1 cellular context compared by ENCODE assay signal in the genomic region with DNA sequence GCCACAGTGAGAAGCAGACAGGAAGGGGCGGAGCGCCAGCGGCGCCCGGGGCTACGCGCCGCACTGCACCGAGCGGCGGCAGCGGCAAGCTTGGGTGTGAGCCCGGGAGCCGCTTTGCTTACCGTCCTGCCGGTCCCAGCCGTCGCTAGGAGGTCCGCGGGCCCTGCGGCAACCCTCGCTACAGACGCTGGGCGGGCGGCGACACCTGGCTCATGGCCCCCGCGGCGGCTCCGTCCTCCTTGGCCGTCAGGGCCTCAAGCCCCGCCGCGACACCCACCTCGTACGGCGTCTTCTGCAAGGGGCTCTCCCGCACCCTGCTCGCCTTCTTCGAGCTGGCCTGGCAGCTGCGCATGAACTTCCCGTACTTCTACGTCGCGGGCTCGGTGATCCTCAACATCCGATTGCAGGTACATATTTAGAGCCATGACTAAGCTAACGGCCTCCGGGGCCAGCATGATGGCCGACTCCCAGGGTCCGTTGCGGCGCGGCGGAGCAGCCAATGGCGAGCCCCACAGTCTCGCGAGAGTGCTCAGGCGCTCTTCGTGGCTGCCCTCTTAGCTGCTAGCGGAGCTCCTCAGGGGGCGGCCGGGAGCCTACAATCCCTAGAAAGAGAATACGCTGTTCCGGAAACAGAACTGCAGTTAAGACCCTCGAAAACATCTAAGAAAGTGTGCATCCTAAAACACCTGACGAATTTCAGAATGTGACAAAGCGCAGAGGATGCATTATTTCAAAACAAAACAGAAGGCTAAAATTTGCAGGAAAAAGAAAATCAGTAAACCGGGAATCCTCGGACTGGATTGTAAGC.
TF ChIP-seq lines count a peak whose summit lies in the region.

A gene (plus strand): TSS at position 50 of the 808 bp plus-strand sequence. CDS start 163 bp downstream, at position 213.

TF ChIP-seq in HepG2, 621 proteins besides CTCF, POLR2A, EP300 and RAD21 (continued from another document and continues in another):
- TF ChIP-seq, protein P1, sequence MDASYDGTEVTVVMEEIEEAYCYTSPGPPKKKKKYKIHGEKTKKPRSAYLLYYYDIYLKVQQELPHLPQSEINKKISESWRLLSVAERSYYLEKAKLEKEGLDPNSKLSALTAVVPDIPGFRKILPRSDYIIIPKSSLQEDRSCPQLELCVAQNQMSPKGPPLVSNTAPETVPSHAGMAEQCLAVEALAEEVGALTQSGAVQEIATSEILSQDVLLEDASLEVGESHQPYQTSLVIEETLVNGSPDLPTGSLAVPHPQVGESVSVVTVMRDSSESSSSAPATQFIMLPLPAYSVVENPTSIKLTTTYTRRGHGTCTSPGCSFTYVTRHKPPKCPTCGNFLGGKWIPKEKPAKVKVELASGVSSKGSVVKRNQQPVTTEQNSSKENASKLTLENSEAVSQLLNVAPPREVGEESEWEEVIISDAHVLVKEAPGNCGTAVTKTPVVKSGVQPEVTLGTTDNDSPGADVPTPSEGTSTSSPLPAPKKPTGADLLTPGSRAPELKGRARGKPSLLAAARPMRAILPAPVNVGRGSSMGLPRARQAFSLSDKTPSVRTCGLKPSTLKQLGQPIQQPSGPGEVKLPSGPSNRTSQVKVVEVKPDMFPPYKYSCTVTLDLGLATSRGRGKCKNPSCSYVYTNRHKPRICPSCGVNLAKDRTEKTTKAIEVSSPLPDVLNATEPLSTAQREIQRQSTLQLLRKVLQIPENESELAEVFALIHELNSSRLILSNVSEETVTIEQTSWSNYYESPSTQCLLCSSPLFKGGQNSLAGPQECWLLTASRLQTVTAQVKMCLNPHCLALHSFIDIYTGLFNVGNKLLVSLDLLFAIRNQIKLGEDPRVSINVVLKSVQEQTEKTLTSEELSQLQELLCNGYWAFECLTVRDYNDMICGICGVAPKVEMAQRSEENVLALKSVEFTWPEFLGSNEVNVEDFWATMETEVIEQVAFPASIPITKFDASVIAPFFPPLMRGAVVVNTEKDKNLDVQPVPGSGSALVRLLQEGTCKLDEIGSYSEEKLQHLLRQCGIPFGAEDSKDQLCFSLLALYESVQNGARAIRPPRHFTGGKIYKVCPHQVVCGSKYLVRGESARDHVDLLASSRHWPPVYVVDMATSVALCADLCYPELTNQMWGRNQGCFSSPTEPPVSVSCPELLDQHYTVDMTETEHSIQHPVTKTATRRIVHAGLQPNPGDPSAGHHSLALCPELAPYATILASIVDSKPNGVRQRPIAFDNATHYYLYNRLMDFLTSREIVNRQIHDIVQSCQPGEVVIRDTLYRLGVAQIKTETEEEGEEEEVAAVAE (CRISPR knock-in tag; IDR thresholded peaks at IDR 0.05; ENCODE audit: borderline replicate concordance), result peak; percentile 42
- TF ChIP-seq, protein P2, sequence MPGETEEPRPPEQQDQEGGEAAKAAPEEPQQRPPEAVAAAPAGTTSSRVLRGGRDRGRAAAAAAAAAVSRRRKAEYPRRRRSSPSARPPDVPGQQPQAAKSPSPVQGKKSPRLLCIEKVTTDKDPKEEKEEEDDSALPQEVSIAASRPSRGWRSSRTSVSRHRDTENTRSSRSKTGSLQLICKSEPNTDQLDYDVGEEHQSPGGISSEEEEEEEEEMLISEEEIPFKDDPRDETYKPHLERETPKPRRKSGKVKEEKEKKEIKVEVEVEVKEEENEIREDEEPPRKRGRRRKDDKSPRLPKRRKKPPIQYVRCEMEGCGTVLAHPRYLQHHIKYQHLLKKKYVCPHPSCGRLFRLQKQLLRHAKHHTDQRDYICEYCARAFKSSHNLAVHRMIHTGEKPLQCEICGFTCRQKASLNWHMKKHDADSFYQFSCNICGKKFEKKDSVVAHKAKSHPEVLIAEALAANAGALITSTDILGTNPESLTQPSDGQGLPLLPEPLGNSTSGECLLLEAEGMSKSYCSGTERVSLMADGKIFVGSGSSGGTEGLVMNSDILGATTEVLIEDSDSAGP (CRISPR knock-in tag; IDR thresholded peaks at IDR 0.05; ENCODE audit: borderline replicate concordance), result peak; percentile 88
- TF ChIP-seq PAF1 (CRISPR knock-in tag; IDR thresholded peaks at IDR 0.05), result no peak
- TF ChIP-seq ZNF460 (CRISPR knock-in tag; IDR thresholded peaks at IDR 0.05; ENCODE audit: borderline replicate concordance), result no peak
- TF ChIP-seq ZMYM4 (CRISPR knock-in tag; IDR thresholded peaks at IDR 0.05), result peak; percentile 99
- TF ChIP-seq, protein P3, sequence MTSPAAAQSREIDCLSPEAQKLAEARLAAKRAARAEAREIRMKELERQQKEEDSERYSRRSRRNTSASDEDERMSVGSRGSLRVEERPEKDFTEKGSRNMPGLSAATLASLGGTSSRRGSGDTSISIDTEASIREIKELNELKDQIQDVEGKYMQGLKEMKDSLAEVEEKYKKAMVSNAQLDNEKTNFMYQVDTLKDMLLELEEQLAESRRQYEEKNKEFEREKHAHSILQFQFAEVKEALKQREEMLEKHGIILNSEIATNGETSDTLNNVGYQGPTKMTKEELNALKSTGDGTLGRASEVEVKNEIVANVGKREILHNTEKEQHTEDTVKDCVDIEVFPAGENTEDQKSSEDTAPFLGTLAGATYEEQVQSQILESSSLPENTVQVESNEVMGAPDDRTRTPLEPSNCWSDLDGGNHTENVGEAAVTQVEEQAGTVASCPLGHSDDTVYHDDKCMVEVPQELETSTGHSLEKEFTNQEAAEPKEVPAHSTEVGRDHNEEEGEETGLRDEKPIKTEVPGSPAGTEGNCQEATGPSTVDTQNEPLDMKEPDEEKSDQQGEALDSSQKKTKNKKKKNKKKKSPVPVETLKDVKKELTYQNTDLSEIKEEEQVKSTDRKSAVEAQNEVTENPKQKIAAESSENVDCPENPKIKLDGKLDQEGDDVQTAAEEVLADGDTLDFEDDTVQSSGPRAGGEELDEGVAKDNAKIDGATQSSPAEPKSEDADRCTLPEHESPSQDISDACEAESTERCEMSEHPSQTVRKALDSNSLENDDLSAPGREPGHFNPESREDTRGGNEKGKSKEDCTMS (CRISPR knock-in tag; conservative IDR thresholded peaks at IDR 0.05), result no peak
- no peak for TF ChIP-seq NR2F6 (IDR thresholded peaks at IDR 0.05)
- no peak for TF ChIP-seq NR2F6 (CRISPR knock-in tag; IDR thresholded peaks at IDR 0.05)
- TF ChIP-seq PHF8 (CRISPR knock-in tag; IDR thresholded peaks at IDR 0.05), result peak; percentile 99
- no peak for TF ChIP-seq HDAC6 (IDR thresholded peaks at IDR 0.05; ENCODE audit: low read depth, low read length)
- no peak; the same call in 1 of the 2 replicates for TF ChIP-seq ZNF703 (CRISPR knock-in tag; IDR thresholded peaks at IDR 0.05; ENCODE audit: borderline replicate concordance)
- peak; percentile 60; the same call in 1 of the 2 replicates for TF ChIP-seq GZF1 (CRISPR knock-in tag; IDR thresholded peaks at IDR 0.05)
- TF ChIP-seq, protein P4, sequence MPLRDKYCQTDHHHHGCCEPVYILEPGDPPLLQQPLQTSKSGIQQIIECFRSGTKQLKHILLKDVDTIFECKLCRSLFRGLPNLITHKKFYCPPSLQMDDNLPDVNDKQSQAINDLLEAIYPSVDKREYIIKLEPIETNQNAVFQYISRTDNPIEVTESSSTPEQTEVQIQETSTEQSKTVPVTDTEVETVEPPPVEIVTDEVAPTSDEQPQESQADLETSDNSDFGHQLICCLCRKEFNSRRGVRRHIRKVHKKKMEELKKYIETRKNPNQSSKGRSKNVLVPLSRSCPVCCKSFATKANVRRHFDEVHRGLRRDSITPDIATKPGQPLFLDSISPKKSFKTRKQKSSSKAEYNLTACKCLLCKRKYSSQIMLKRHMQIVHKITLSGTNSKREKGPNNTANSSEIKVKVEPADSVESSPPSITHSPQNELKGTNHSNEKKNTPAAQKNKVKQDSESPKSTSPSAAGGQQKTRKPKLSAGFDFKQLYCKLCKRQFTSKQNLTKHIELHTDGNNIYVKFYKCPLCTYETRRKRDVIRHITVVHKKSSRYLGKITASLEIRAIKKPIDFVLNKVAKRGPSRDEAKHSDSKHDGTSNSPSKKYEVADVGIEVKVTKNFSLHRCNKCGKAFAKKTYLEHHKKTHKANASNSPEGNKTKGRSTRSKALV (CRISPR knock-in tag; IDR thresholded peaks at IDR 0.05), result no peak
- TF ChIP-seq RORA (CRISPR knock-in tag; IDR thresholded peaks at IDR 0.05), result no peak
- TF ChIP-seq ZNF30 (CRISPR knock-in tag; IDR thresholded peaks at IDR 0.05), result 0 out of 2 replicates have a peak, but pooled peaks have one; percentile 32
- TF ChIP-seq, protein P5, sequence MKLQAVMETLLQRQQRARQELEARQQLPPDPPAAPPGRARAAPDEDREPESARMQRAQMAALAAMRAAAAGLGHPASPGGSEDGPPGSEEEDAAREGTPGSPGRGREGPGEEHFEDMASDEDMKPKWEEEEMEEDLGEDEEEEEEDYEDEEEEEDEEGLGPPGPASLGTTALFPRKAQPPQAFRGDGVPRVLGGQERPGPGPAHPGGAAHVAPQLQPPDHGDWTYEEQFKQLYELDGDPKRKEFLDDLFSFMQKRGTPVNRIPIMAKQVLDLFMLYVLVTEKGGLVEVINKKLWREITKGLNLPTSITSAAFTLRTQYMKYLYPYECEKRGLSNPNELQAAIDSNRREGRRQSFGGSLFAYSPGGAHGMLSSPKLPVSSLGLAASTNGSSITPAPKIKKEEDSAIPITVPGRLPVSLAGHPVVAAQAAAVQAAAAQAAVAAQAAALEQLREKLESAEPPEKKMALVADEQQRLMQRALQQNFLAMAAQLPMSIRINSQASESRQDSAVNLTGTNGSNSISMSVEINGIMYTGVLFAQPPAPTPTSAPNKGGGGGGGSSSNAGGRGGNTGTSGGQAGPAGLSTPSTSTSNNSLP (IDR thresholded peaks at IDR 0.05; ENCODE audit: low read depth, low read length), result no peak
- TF ChIP-seq, protein P6, sequence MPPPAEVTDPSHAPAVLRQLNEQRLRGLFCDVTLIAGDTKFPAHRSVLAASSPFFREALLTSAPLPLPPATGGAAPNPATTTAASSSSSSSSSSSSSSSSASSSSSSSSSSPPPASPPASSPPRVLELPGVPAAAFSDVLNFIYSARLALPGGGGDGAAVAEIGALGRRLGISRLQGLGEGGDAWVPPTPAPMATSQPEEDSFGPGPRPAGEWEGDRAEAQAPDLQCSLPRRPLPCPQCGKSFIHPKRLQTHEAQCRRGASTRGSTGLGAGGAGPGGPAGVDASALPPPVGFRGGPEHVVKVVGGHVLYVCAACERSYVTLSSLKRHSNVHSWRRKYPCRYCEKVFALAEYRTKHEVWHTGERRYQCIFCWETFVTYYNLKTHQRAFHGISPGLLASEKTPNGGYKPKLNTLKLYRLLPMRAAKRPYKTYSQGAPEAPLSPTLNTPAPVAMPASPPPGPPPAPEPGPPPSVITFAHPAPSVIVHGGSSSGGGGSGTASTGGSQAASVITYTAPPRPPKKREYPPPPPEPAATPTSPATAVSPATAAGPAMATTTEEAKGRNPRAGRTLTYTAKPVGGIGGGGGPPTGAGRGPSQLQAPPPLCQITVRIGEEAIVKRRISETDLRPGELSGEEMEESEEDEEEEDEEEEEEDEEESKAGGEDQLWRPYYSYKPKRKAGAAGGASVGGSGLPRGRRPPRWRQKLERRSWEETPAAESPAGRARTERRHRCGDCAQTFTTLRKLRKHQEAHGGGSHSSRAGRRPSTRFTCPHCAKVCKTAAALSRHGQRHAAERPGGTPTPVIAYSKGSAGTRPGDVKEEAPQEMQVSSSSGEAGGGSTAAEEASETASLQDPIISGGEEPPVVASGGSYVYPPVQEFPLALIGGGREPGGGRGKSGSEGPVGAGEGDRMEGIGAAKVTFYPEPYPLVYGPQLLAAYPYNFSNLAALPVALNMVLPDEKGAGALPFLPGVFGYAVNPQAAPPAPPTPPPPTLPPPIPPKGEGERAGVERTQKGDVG (CRISPR knock-in tag; IDR thresholded peaks at IDR 0.05; ENCODE audit: borderline replicate concordance), result no peak
- TF ChIP-seq ZSCAN31 (CRISPR knock-in tag; IDR thresholded peaks at IDR 0.05; ENCODE audit: low read depth), result peak; percentile 89
- no peak for TF ChIP-seq AGO1 (IDR thresholded peaks at IDR 0.05; ENCODE audit: low read depth, low read length, poor library complexity, severe bottlenecking)
- TF ChIP-seq ZNF777 (CRISPR knock-in tag; IDR thresholded peaks at IDR 0.05), result peak; percentile 43; the same call in 1 of the 2 replicates
- no peak for TF ChIP-seq ESRRA (CRISPR knock-in tag; IDR thresholded peaks at IDR 0.05; ENCODE audit: low read depth)
- no peak for TF ChIP-seq HIVEP1 (CRISPR knock-in tag; IDR thresholded peaks at IDR 0.05)
- TF ChIP-seq STAG1 (CRISPR knock-in tag; IDR thresholded peaks at IDR 0.05), result no peak; the same call in 1 of the 2 replicates
- TF ChIP-seq SAP130 (CRISPR knock-in tag; IDR thresholded peaks at IDR 0.05; ENCODE audit: low read depth), result peak; percentile 63
- TF ChIP-seq FOSL1 (CRISPR knock-in tag; IDR thresholded peaks at IDR 0.05; ENCODE audit: borderline replicate concordance), result no peak
- TF ChIP-seq EEA1 (CRISPR knock-in tag; IDR thresholded peaks at IDR 0.05; ENCODE audit: borderline replicate concordance), result peak; percentile 61; the same call in 1 of the 2 replicates
- TF ChIP-seq PPARG (CRISPR knock-in tag; conservative IDR thresholded peaks at IDR 0.05), result no peak; the same call in 1 of the 2 replicates
- TF ChIP-seq, protein P7, sequence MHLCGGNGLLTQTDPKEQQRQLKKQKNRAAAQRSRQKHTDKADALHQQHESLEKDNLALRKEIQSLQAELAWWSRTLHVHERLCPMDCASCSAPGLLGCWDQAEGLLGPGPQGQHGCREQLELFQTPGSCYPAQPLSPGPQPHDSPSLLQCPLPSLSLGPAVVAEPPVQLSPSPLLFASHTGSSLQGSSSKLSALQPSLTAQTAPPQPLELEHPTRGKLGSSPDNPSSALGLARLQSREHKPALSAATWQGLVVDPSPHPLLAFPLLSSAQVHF (CRISPR knock-in tag; IDR thresholded peaks at IDR 0.05), result no peak
- TF ChIP-seq ZNF326 (CRISPR knock-in tag; IDR thresholded peaks at IDR 0.05; ENCODE audit: borderline replicate concordance), result 0 out of 2 replicates have a peak, but pooled peaks have one; percentile 57
- TF ChIP-seq HNRNPUL1 (IDR thresholded peaks at IDR 0.05; ENCODE audit: low read depth, low read length), result no peak
- peak; percentile 71; the same call in 1 of the 2 replicates for TF ChIP-seq SP4 (CRISPR knock-in tag; IDR thresholded peaks at IDR 0.05)
- no peak; the same call in 1 of the 2 replicates for TF ChIP-seq ZNF713 (CRISPR knock-in tag; IDR thresholded peaks at IDR 0.05)
- TF ChIP-seq REXO4 (CRISPR knock-in tag; IDR thresholded peaks at IDR 0.05; ENCODE audit: borderline replicate concordance), result 0 out of 2 replicates have a peak, but pooled peaks have one; percentile 72
- TF ChIP-seq, protein P8, sequence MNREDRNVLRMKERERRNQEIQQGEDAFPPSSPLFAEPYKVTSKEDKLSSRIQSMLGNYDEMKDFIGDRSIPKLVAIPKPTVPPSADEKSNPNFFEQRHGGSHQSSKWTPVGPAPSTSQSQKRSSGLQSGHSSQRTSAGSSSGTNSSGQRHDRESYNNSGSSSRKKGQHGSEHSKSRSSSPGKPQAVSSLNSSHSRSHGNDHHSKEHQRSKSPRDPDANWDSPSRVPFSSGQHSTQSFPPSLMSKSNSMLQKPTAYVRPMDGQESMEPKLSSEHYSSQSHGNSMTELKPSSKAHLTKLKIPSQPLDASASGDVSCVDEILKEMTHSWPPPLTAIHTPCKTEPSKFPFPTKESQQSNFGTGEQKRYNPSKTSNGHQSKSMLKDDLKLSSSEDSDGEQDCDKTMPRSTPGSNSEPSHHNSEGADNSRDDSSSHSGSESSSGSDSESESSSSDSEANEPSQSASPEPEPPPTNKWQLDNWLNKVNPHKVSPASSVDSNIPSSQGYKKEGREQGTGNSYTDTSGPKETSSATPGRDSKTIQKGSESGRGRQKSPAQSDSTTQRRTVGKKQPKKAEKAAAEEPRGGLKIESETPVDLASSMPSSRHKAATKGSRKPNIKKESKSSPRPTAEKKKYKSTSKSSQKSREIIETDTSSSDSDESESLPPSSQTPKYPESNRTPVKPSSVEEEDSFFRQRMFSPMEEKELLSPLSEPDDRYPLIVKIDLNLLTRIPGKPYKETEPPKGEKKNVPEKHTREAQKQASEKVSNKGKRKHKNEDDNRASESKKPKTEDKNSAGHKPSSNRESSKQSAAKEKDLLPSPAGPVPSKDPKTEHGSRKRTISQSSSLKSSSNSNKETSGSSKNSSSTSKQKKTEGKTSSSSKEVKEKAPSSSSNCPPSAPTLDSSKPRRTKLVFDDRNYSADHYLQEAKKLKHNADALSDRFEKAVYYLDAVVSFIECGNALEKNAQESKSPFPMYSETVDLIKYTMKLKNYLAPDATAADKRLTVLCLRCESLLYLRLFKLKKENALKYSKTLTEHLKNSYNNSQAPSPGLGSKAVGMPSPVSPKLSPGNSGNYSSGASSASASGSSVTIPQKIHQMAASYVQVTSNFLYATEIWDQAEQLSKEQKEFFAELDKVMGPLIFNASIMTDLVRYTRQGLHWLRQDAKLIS (CRISPR knock-in tag; IDR thresholded peaks at IDR 0.05), result no peak
